ENCODE assay signal across 23 cellular contexts in the genomic region with DNA sequence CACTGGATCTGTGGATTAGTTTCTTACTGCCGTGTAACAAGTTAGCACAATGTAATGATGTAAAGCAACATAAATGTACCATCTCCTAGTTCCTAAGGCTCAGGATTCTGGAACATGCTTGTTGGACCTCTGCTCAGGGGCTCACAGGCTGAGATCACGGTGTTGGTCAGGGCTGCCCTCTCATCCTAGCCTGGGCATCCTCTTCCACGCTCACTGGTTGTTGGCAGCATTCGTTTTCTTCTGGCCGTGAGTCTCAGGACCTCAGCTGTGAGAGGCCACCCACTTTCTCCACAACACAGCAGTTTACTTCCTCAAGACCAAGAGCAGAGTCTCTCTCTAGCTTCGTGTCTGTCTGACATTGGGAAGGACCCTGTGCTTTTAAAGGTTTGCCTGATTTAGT. TPM values are rescaled to one million over a fixed set of nuclear protein-coding genes. Genes with fewer than 3 reads are reported as not detected.
DNase-seq lines count a peak whose midpoint lies in the region; ATAC-seq and TF ChIP-seq lines count a peak whose summit lies in the region.
"Had no signal": no experiment of that assay in that cellular context is flagged by ENCODE, and none has a peak within 500 bp of the region (broad histone marks: within the 10 kb centered on the region; RNA-seq: fewer than 3 reads in every experiment).

No MANE protein-coding gene starts in this region.

- no peak for ATAC-seq in activated CD8-positive, alpha-beta memory T cell treated with anti-CD3 and anti-CD28 coated beads, Interleukin-2, amount 10 ng/mL, durations not matched to agents 7 days and 5 days
- ATAC-seq in left lobe of liver, result no peak
- ATAC-seq in heart right ventricle, result no peak
- ATAC-seq: A549 had no signal

- no peaks in the 10 kb centered on the region for H3K4me1 Mint-ChIP-seq in activated CD8-positive, alpha-beta memory T cell treated with anti-CD3 and anti-CD28 coated beads, Interleukin-2, amount 10 ng/mL, durations not matched to agents 7 days and 5 days
- H3K4me1 Mint-ChIP-seq in type B pancreatic cell (ENCODE audit: unreplicated experiment), result no peaks in the 10 kb centered on the region
- H3K4me1 Mint-ChIP-seq: CD14-positive monocyte; CD8-positive, alpha-beta memory T cell had no signal

- WGBS in heart right ventricle, 2 donors, result 53 to 59% methylated on average over 6 of the region's 6 CpGs

- intact Hi-C loops in heart right ventricle (cut with DNase I), result no loop called here

- no peaks in the 10 kb centered on the region for H3K4me1 ChIP-seq in heart right ventricle
- H3K4me1 ChIP-seq: A549, BE2C, HAP-1 had no signal

- CTCF ChIA-PET in activated CD8-positive, alpha-beta memory T cell treated with anti-CD3 and anti-CD28 coated beads, Interleukin-2, amount 10 ng/mL, durations not matched to agents 7 days and 5 days (lab: Charles Lee), result no interaction called here

- no peak overlapping the region for H3K27ac Mint-ChIP-seq in activated CD8-positive, alpha-beta memory T cell treated with anti-CD3 and anti-CD28 coated beads, Interleukin-2, amount 10 ng/mL, durations not matched to agents 7 days and 5 days
- no peak overlapping the region for H3K27ac Mint-ChIP-seq in type B pancreatic cell
- H3K27ac Mint-ChIP-seq: CD14-positive monocyte; CD4-positive, alpha-beta T cell; CD8-positive, alpha-beta memory T cell; HFFc6 had no signal

- H3K9me3 ChIP-seq in heart right ventricle, result peaks cover 0 to 21% (median 8%) of the 10 kb centered on the region in 11 donors
- H3K9me3 ChIP-seq: BE2C had no signal

- peaks cover 13% of the 10 kb centered on the region for H3K27me3 Mint-ChIP-seq in activated CD8-positive, alpha-beta memory T cell treated with anti-CD3 and anti-CD28 coated beads, Interleukin-2, amount 10 ng/mL, durations not matched to agents 7 days and 5 days
- peaks cover 3% of the 10 kb centered on the region for H3K27me3 Mint-ChIP-seq in type B pancreatic cell

- H3K36me3 Mint-ChIP-seq in activated CD8-positive, alpha-beta memory T cell treated with anti-CD3 and anti-CD28 coated beads, Interleukin-2, amount 10 ng/mL, durations not matched to agents 7 days and 5 days, result peaks cover 1% of the 10 kb centered on the region
- H3K36me3 Mint-ChIP-seq in type B pancreatic cell, result no peaks in the 10 kb centered on the region
- H3K36me3 Mint-ChIP-seq: CD14-positive monocyte; CD8-positive, alpha-beta memory T cell had no signal

- no peaks in the 10 kb centered on the region for H3K27me3 ChIP-seq in heart right ventricle
- H3K27me3 ChIP-seq: BE2C; BLaER1 treated with 17β-estradiol and CSF1 and Interleukin-3, amounts not matched to agents 10 nM and 100 nM had no signal

- peaks cover 3% of the 10 kb centered on the region for H3K9me3 Mint-ChIP-seq in activated CD8-positive, alpha-beta memory T cell treated with anti-CD3 and anti-CD28 coated beads, Interleukin-2, amount 10 ng/mL, durations not matched to agents 7 days and 5 days (ENCODE audit: low read depth)
- peaks cover 6% of the 10 kb centered on the region for H3K9me3 Mint-ChIP-seq in type B pancreatic cell

- no peak overlapping the region for H3K27ac ChIP-seq in heart right ventricle
- H3K27ac ChIP-seq: A549; BLaER1 treated with 17β-estradiol and CSF1 and Interleukin-3, amounts not matched to agents 10 nM and 100 nM had no signal

- no peaks in the 10 kb centered on the region for H3K36me3 ChIP-seq in heart right ventricle
- H3K36me3 ChIP-seq: BE2C; BLaER1 treated with 17β-estradiol and CSF1 and Interleukin-3, amounts not matched to agents 10 nM and 100 nM; HAP-1 had no signal

- H3K4me3 Mint-ChIP-seq in activated CD8-positive, alpha-beta memory T cell treated with anti-CD3 and anti-CD28 coated beads, Interleukin-2, amount 10 ng/mL, durations not matched to agents 7 days and 5 days, result no peak overlapping the region
- H3K4me3 Mint-ChIP-seq in type B pancreatic cell, result no peak overlapping the region
- H3K4me3 Mint-ChIP-seq: CD4-positive, alpha-beta T cell; CD8-positive, alpha-beta memory T cell; HFFc6 had no signal

- H3K4me3 ChIP-seq in heart right ventricle, result no peak overlapping the region
- H3K4me3 ChIP-seq: A549; BLaER1 treated with 17β-estradiol and CSF1 and Interleukin-3, amounts not matched to agents 10 nM and 100 nM; HAP-1 had no signal

- peak; percentile 30 for DNase-seq in activated CD8-positive, alpha-beta memory T cell treated with anti-CD3 and anti-CD28 coated beads, Interleukin-2, amount 10 ng/mL, durations not matched to agents 7 days and 5 days
- DNase-seq in activated CD8-positive, alpha-beta memory T cell treated with anti-CD3 and anti-CD28 coated beads, Interleukin-2, amount 50 U/mL, for 48 hours, result no peak
- peak; percentile 16 for DNase-seq in left lobe of liver (ENCODE audit: low spot score)
- peak; percentile 51 for DNase-seq in type B pancreatic cell (ENCODE audit: extremely low spot score, unreplicated experiment)
- no peak for DNase-seq in stimulated activated CD4-positive, alpha-beta T cell treated with anti-CD3 and anti-CD28 coated beads, Interleukin-2, amount 100 ng/mL, for 24 hours
- DNase-seq in heart right ventricle, result no peak
- DNase-seq in GDM1 (lab: John Stamatoyannopoulos, UW), result no peak
- DNase-seq: 8988T; ACHN; AML-193; BE2C; CD4-positive, alpha-beta T cell; CD8-positive, alpha-beta memory T cell; DMS 273 treated with DMSO at 0.1 percent for 48 hours; DMS79; EL; GF-D8; GOT3; HFFc6 had no signal

- TF ChIP-seq CTCF in type B pancreatic cell (conservative IDR thresholded peaks at IDR 0.05) (no peak), heart right ventricle (IDR thresholded peaks at IDR 0.05) (no peak)

RNA-seq across cellular contexts. Expression of gene RASGEF1C, which starts 17.3 kb away (rescaled TPM):
- not detected for total RNA-seq in activated CD8-positive, alpha-beta memory T cell treated with anti-CD3 and anti-CD28 coated beads, Interleukin-2, amount 10 ng/mL, durations not matched to agents 7 days and 5 days
- total RNA-seq in left lobe of liver, result 0.30 TPM
- total RNA-seq in type B pancreatic cell (ENCODE audit: low replicate concordance), result 0.36 and 0.77 TPM in 2 replicates
- total RNA-seq in heart right ventricle, result under 1 TPM in 4 of 10 donors, not detected in 6; 0.17 to 0.44 (median 0.24) TPM
- polyA plus RNA-seq in heart right ventricle, result under 1 TPM; 0.25 to 0.59 TPM
- total RNA-seq: CD4-positive, alpha-beta T cell; CD8-positive, alpha-beta memory T cell; HFFc6 had no signal
- polyA plus RNA-seq: CD14-positive monocyte; CD8-positive, alpha-beta memory T cell had no signal

Comparison
In these comparisons a context has a peak if more than half of its experiments do, and no peak if none do; other contexts are left out.
1. DNase-seq: peak in activated CD8-positive, alpha-beta memory T cell treated with anti-CD3 and anti-CD28 coated beads, Interleukin-2, amount 10 ng/mL, durations not matched to agents 7 days and 5 days (single experiment), left lobe of liver (single experiment) and type B pancreatic cell (single experiment); none in activated CD8-positive, alpha-beta memory T cell treated with anti-CD3 and anti-CD28 coated beads, Interleukin-2, amount 50 U/mL, for 48 hours (single experiment), stimulated activated CD4-positive, alpha-beta T cell treated with anti-CD3 and anti-CD28 coated beads, Interleukin-2, amount 100 ng/mL, for 24 hours (0 of 2), heart right ventricle (0 of 2) and GDM1 (single experiment).